ENCODE assay signal across 30 cellular contexts in genomic region chr12:4439736-4440135, GRCh38. TPM values are rescaled to one million over a fixed set of nuclear protein-coding genes. Genes with fewer than 3 reads are reported as not detected.
DNase-seq lines count a peak whose midpoint lies in the region; ATAC-seq and TF ChIP-seq lines count a peak whose summit lies in the region.
"Had no signal": no experiment of that assay in that cellular context is flagged by ENCODE, and none has a peak within 500 bp of the region (broad histone marks: within the 10 kb centered on the region; RNA-seq: fewer than 3 reads in every experiment).

No MANE protein-coding gene starts in this region.

- H3K4me3 ChIP-seq in DOHH2 (ENCODE audit: low read length) (peak overlapping the region; percentile 46; the same call in 1 of the 2 replicates), colonic mucosa (no peak overlapping the region), neural progenitor cell (no peak overlapping the region), MG63 (no peak overlapping the region)
- H3K4me3 ChIP-seq: right lobe of liver, SK-N-MC, stomach, tibial nerve had no signal

- peak overlapping the region; percentile 59 for H3K4me2 ChIP-seq in DOHH2 (ENCODE audit: low read length)
- no peak overlapping the region for H3K4me2 ChIP-seq in neural progenitor cell

- peak overlapping the region; percentile 8 for H2AFZ ChIP-seq in neural progenitor cell (replicated peaks)
- H2AFZ ChIP-seq: parathyroid adenoma had no signal

- no peaks in the 10 kb centered on the region for H3K36me3 Mint-ChIP-seq in T-helper 2 cell treated with Interferon-gamma antibody and Interleukin-4, amounts not matched to agents 5 μg/mL and 100 μg/mL, for 36 hours (ENCODE audit: low read depth)
- H3K36me3 Mint-ChIP-seq in neural progenitor cell, result no peaks in the 10 kb centered on the region
- H3K36me3 Mint-ChIP-seq: activated naive CD8-positive, alpha-beta T cell; CD8-positive, alpha-beta T cell; natural killer cell had no signal

- H3K9me3 ChIP-seq in DOHH2 (ENCODE audit: control insufficient read depth, insufficient read depth, low read length), result peaks cover 5% of the 10 kb centered on the region; the same call in 1 of the 2 replicates
- no peaks in the 10 kb centered on the region for H3K9me3 ChIP-seq in colonic mucosa
- H3K9me3 ChIP-seq in neural progenitor cell (ENCODE audit: low read depth), result no peaks in the 10 kb centered on the region
- no peaks in the 10 kb centered on the region for H3K9me3 ChIP-seq in MG63
- H3K9me3 ChIP-seq: right lobe of liver, stomach, tibial nerve had no signal

- H3K9me2 ChIP-seq in DOHH2 (replicated peaks; ENCODE audit: control insufficient read depth, low read length), result no peaks in the 10 kb centered on the region

- H3K36me3 ChIP-seq in DOHH2 (ENCODE audit: control insufficient read depth, low read length), result no peaks in the 10 kb centered on the region
- no peaks in the 10 kb centered on the region for H3K36me3 ChIP-seq in colonic mucosa
- no peaks in the 10 kb centered on the region for H3K36me3 ChIP-seq in neural progenitor cell
- H3K36me3 ChIP-seq in MG63, result no peaks in the 10 kb centered on the region
- H3K36me3 ChIP-seq: right lobe of liver, stomach, tibial nerve had no signal

- no peak for DNase-seq in T-helper 2 cell treated with Interferon-gamma antibody and Interleukin-4, amounts not matched to agents 5 μg/mL and 100 μg/mL, for 36 hours (ENCODE audit: low spot score)
- DNase-seq in T-helper 2 cell (no peak), colonic mucosa (peak; percentile 2), neural progenitor cell (ENCODE audit: low spot score) (no peak), NCI-H2227 treated with DMSO at 0.1 percent for 48 hours (lab: John Stamatoyannopoulos, UW) (no peak), MG63 (no peak)
- DNase-seq: activated CD4-positive, alpha-beta T cell treated with anti-CD3 and anti-CD28 coated beads for 48 hours; DMS53; effector CD4-positive, alpha-beta T cell; left colon; MM.1S; natural killer cell; NCI-H1417 treated with DMSO at 0.1 percent for 48 hours; NCI-H446 treated with DMSO at 0.1 percent for 48 hours; stimulated activated CD4-positive, alpha-beta T cell treated with anti-CD3 and anti-CD28 coated beads, Interleukin-4, amount 100 ng/mL, for 4 hours; stomach had no signal

- H3K27me3 ChIP-seq in DOHH2 (ENCODE audit: control insufficient read depth, low read length) (peaks cover 10% of the 10 kb centered on the region; the same call in 1 of the 2 replicates), colonic mucosa (no peaks in the 10 kb centered on the region), neural progenitor cell (no peaks in the 10 kb centered on the region), MG63 (no peaks in the 10 kb centered on the region)
- H3K27me3 ChIP-seq: right lobe of liver, tibial nerve had no signal

- H3K4me1 ChIP-seq in DOHH2 (ENCODE audit: control insufficient read depth, low read length) (peaks cover 26% of the 10 kb centered on the region), colonic mucosa (no peaks in the 10 kb centered on the region), neural progenitor cell (peaks cover 26% of the 10 kb centered on the region)
- H3K4me1 ChIP-seq: parathyroid adenoma, right lobe of liver, stomach, tibial nerve had no signal

- ATAC-seq in HG03521 (IDR thresholded peaks at IDR 0.05; ENCODE audit: unreplicated experiment), result no peak
- ATAC-seq: CD8-positive, alpha-beta T cell; left colon; natural killer cell; Panc1 had no signal

- H4K20me1 ChIP-seq in DOHH2 (ENCODE audit: control insufficient read depth, insufficient read depth, low read depth, low read length) (no peaks in the 10 kb centered on the region), neural progenitor cell (ENCODE audit: low read depth) (no peaks in the 10 kb centered on the region)

- H3K4me1 Mint-ChIP-seq in T-helper 2 cell treated with Interferon-gamma antibody and Interleukin-4, amounts not matched to agents 5 μg/mL and 100 μg/mL, for 36 hours (ENCODE audit: low read depth), result peaks cover 16% of the 10 kb centered on the region
- peaks cover 48% of the 10 kb centered on the region for H3K4me1 Mint-ChIP-seq in neural progenitor cell
- H3K4me1 Mint-ChIP-seq: natural killer cell had no signal

- TF ChIP-seq CTCF in DOHH2 (IDR thresholded peaks at IDR 0.05; ENCODE audit: low read depth, low read length, poor library complexity, severe bottlenecking), result no peak
- no peak for TF ChIP-seq CTCF in colonic mucosa (IDR thresholded peaks at IDR 0.05)
- TF ChIP-seq CTCF in neural progenitor cell (IDR thresholded peaks at IDR 0.05), result no peak

- intact Hi-C loops in colonic mucosa (cut with DNase I), result no loop called here

- peaks cover 26% of the 10 kb centered on the region for H3K27me3 Mint-ChIP-seq in T-helper 2 cell treated with Interferon-gamma antibody and Interleukin-4, amounts not matched to agents 5 μg/mL and 100 μg/mL, for 36 hours (ENCODE audit: low read depth)
- H3K27me3 Mint-ChIP-seq in neural progenitor cell (ENCODE audit: insufficient read depth, low read depth), result peaks cover 9% of the 10 kb centered on the region
- H3K27me3 Mint-ChIP-seq: activated naive CD8-positive, alpha-beta T cell had no signal

- no peaks in the 10 kb centered on the region for H3K79me2 ChIP-seq in DOHH2 (ENCODE audit: control insufficient read depth, low read length)
- no peaks in the 10 kb centered on the region for H3K79me2 ChIP-seq in neural progenitor cell (ENCODE audit: low read depth)
- H3K79me2 ChIP-seq: parathyroid adenoma had no signal

- H3K27ac ChIP-seq in DOHH2 (ENCODE audit: low read depth, low read length), result no peak overlapping the region
- H3K27ac ChIP-seq in colonic mucosa, result no peak overlapping the region
- no peak overlapping the region for H3K27ac ChIP-seq in neural progenitor cell
- H3K27ac ChIP-seq: 22Rv1, parathyroid adenoma, right lobe of liver, SK-N-MC, stomach, tibial nerve had no signal

- H3F3A ChIP-seq in DOHH2 (ENCODE audit: control insufficient read depth, insufficient read depth) (0 out of 2 replicates have a peak, but pooled peaks cover 3% of the 10 kb centered on the region), neural progenitor cell (ENCODE audit: low read depth) (peaks cover 27% of the 10 kb centered on the region)

- H3K9ac ChIP-seq in colonic mucosa (ENCODE audit: low read depth in 2 of 2, low read length in 2 of 2) (no peak overlapping the region), neural progenitor cell (no peak overlapping the region)
- H3K9ac ChIP-seq: parathyroid adenoma had no signal

- H3K9me3 Mint-ChIP-seq in T-helper 2 cell treated with Interferon-gamma antibody and Interleukin-4, amounts not matched to agents 5 μg/mL and 100 μg/mL, for 36 hours, result no peaks in the 10 kb centered on the region
- no peaks in the 10 kb centered on the region for H3K9me3 Mint-ChIP-seq in neural progenitor cell
- H3K9me3 Mint-ChIP-seq: activated T-helper 1 cell treated with anti-CD3 and anti-CD28 coated beads, Interleukin-12 subunit alpha, Interleukin-12 subunit beta, Interleukin-2, Interleukin-4 antibody, amounts not matched to agents 30 ng/mL and 10 ng/mL and 1 ng/mL, durations not matched to agents 14 hours and 24 hours and 36 hours; CD8-positive, alpha-beta T cell; central memory CD8-positive, alpha-beta T cell; natural killer cell; T-helper 1 cell treated with Interleukin-12 subunit alpha and Interleukin-12 subunit beta and Interleukin-4 antibody, amounts not matched to agents 30 μg/mL and 1 μg/mL, for 36 hours had no signal

- peak overlapping the region; percentile 33 for H3K4me3 Mint-ChIP-seq in T-helper 2 cell treated with Interferon-gamma antibody and Interleukin-4, amounts not matched to agents 5 μg/mL and 100 μg/mL, for 36 hours
- H3K4me3 Mint-ChIP-seq in neural progenitor cell, result no peak overlapping the region
- H3K4me3 Mint-ChIP-seq: activated naive CD8-positive, alpha-beta T cell; activated T-helper 1 cell treated with anti-CD3 and anti-CD28 coated beads, Interleukin-12 subunit alpha, Interleukin-12 subunit beta, Interleukin-2, Interleukin-4 antibody, amounts not matched to agents 30 ng/mL and 10 ng/mL and 1 ng/mL, durations not matched to agents 14 hours and 24 hours and 36 hours; CD8-positive, alpha-beta T cell; central memory CD8-positive, alpha-beta T cell; natural killer cell; T-helper 1 cell treated with Interleukin-12 subunit alpha and Interleukin-12 subunit beta and Interleukin-4 antibody, amounts not matched to agents 30 μg/mL and 1 μg/mL, for 36 hours had no signal

- no peak overlapping the region for H3K27ac Mint-ChIP-seq in T-helper 2 cell treated with Interferon-gamma antibody and Interleukin-4, amounts not matched to agents 5 μg/mL and 100 μg/mL, for 36 hours
- H3K27ac Mint-ChIP-seq in neural progenitor cell, result peak overlapping the region; percentile 93
- H3K27ac Mint-ChIP-seq: activated naive CD8-positive, alpha-beta T cell; activated T-helper 1 cell treated with anti-CD3 and anti-CD28 coated beads, Interleukin-12 subunit alpha, Interleukin-12 subunit beta, Interleukin-2, Interleukin-4 antibody, amounts not matched to agents 30 ng/mL and 10 ng/mL and 1 ng/mL, durations not matched to agents 14 hours and 24 hours and 36 hours; CD8-positive, alpha-beta T cell; natural killer cell; T-helper 1 cell treated with Interleukin-12 subunit alpha and Interleukin-12 subunit beta and Interleukin-4 antibody, amounts not matched to agents 30 μg/mL and 1 μg/mL, for 36 hours had no signal

RNA-seq across cellular contexts. Expression of gene FGF6, which starts 5.9 kb away (rescaled TPM):
- total RNA-seq in colonic mucosa, result not detected
- total RNA-seq in neural progenitor cell (ENCODE audit: low replicate concordance), result not detected in 2 replicates
- not detected in 2 replicates for total RNA-seq in MG63 (2014; rRNA removed; shearing (Covaris generic); ENCODE audit: low replicate concordance)
- total RNA-seq: activated T-helper 1 cell treated with anti-CD3 and anti-CD28 coated beads, Interleukin-12 subunit alpha, Interleukin-12 subunit beta, Interleukin-2, Interleukin-4 antibody, amounts not matched to agents 30 ng/mL and 10 ng/mL and 1 ng/mL, durations not matched to agents 14 hours and 24 hours and 36 hours; CD8-positive, alpha-beta T cell; epithelial cell of proximal tubule; left colon; natural killer cell; right lobe of liver; stomach; tibial nerve had no signal
